1 cellular context compared by ENCODE assay signal in genomic region chr22:36293606-36294292, GRCh38.
TF ChIP-seq lines count a peak whose summit lies in the region.

No MANE protein-coding gene starts in this region.

TF ChIP-seq in GM12878, 131 proteins besides CTCF, POLR2A, EP300 and RAD21:
- no peak for TF ChIP-seq ETV6 (conservative IDR thresholded peaks at IDR 0.05 in 1 of 2, IDR thresholded peaks at IDR 0.05 in 1 of 2; ENCODE audit: borderline replicate concordance in 1 of 2, low read depth in 1 of 2)
- TF ChIP-seq ZNF622 (IDR thresholded peaks at IDR 0.05), result no peak
- TF ChIP-seq RELA (IDR thresholded peaks at IDR 0.05; ENCODE audit: borderline replicate concordance, partially characterized antibody), result no peak
- no peak for TF ChIP-seq HDGF (IDR thresholded peaks at IDR 0.05)
- no peak for TF ChIP-seq SIX5 (IDR thresholded peaks at IDR 0.05; ENCODE audit: low read depth, low read length, severe bottlenecking)
- TF ChIP-seq KDM1A (IDR thresholded peaks at IDR 0.05; ENCODE audit: borderline replicate concordance), result no peak
- no peak for TF ChIP-seq EGR1 (IDR thresholded peaks at IDR 0.05; ENCODE audit: borderline replicate concordance in 1 of 2, low read depth in 2 of 2, low read length in 2 of 2)
- TF ChIP-seq NRF1 (conservative IDR thresholded peaks at IDR 0.05; ENCODE audit: low read depth, low read length), result no peak
- TF ChIP-seq SUPT20H (IDR thresholded peaks at IDR 0.05; ENCODE audit: borderline replicate concordance, control insufficient read depth, low read depth, low read length), result no peak
- TF ChIP-seq ZNF592 (IDR thresholded peaks at IDR 0.05), result no peak
- no peak for TF ChIP-seq ATF7 (IDR thresholded peaks at IDR 0.05; ENCODE audit: low read depth)
- TF ChIP-seq MTA3 (IDR thresholded peaks at IDR 0.05; ENCODE audit: borderline replicate concordance, low read length), result no peak
- TF ChIP-seq TCF12 (IDR thresholded peaks at IDR 0.05; ENCODE audit: low read depth, low read length), result no peak
- TF ChIP-seq SMAD1 (IDR thresholded peaks at IDR 0.05; ENCODE audit: low read depth, partially characterized antibody), result no peak
- TF ChIP-seq ZNF217 (IDR thresholded peaks at IDR 0.05), result no peak
- no peak for TF ChIP-seq BACH1 (IDR thresholded peaks at IDR 0.05; ENCODE audit: borderline replicate concordance)
